ENCODE assay signal across 9 cellular contexts in the genomic region with DNA sequence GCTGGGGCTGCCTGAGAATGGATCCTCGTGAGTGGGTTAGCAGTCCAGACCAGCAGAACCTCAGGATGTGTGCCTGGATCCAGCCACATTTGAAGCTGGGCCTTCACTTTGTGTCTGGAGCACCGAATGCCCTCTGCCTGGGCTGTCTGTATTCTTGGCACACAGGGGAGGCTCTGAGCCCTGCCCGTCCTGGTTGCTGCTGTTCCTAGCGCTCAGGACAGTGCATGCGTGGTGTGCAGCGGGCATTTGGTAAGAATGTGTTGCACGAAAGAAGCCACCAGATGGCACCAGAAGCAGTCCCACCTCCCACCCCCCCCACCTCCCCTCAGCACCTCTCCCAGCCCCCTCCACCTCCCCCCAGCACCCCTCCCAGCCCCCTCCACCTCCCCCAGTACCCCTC. TPM values are rescaled to one million over a fixed set of nuclear protein-coding genes. Genes with fewer than 3 reads are reported as not detected.
DNase-seq lines count a peak whose midpoint lies in the region; ATAC-seq, FAIRE-seq and TF ChIP-seq lines count a peak whose summit lies in the region.
"Had no signal": no experiment of that assay in that cellular context is flagged by ENCODE, and none has a peak within 500 bp of the region (broad histone marks: within the 10 kb centered on the region; RNA-seq: fewer than 3 reads in every experiment).

No MANE protein-coding gene starts in this region.

- H3K4me2 ChIP-seq in GM23338 = no peak overlapping the region
- no peak overlapping the region for H3K4me2 ChIP-seq in neuronal stem cell (ENCODE audit: insufficient read depth, low read length, poor library complexity, severe bottlenecking)
- H3K4me2 ChIP-seq: KMS-11 had no signal

- H4K8ac ChIP-seq in neuronal stem cell (ENCODE audit: low read depth, low read length) = no peak overlapping the region

- H2AFZ ChIP-seq in GM23338 = no peak overlapping the region
- no peak overlapping the region for H2AFZ ChIP-seq in neuronal stem cell (ENCODE audit: low read length)

- H3K4ac ChIP-seq in neuronal stem cell (ENCODE audit: low read length) = no peak overlapping the region

- peaks cover 4% of the 10 kb centered on the region; the same call in 1 of the 2 replicates for H3K4me1 ChIP-seq in GM23338 (ENCODE audit: insufficient read depth)
- peaks cover 15 to 27% (median 23%) of the 10 kb centered on the region in 4 donors for H3K4me1 ChIP-seq in liver (ENCODE audit: control insufficient read depth in 4 of 4, insufficient read depth in 4 of 4, low read length in 3 of 4)
- peaks cover 24 to 29% of the 10 kb centered on the region in 2 donors for H3K4me1 ChIP-seq in neuronal stem cell (ENCODE audit: control insufficient read depth in 2 of 2, insufficient read depth in 1 of 2, low read depth in 1 of 2, low read length in 2 of 2)

- H3F3A ChIP-seq in GM23338 (replicated peaks; ENCODE audit: low read depth) = peaks cover 8% of the 10 kb centered on the region; the same call in 1 of the 2 replicates

- H3K9me3 ChIP-seq in liver (ENCODE audit: control insufficient read depth in 4 of 4, low read length in 3 of 4) (no peaks in the 10 kb centered on the region), neuronal stem cell (replicated peaks in 1 of 2; ENCODE audit: control insufficient read depth in 2 of 2, insufficient read depth in 1 of 2, low read depth in 1 of 2, low read length in 2 of 2) (peaks cover 5 to 7% of the 10 kb centered on the region in 2 donors)

- no peak overlapping the region for H3K14ac ChIP-seq in neuronal stem cell (ENCODE audit: low read length)

- WGBS in liver = 21% methylated on average over 7 of the region's 7 CpGs
- WGBS in neuronal stem cell (ENCODE audit: extremely low coverage in 2 of 2, insufficient read length in 2 of 2, insufficient replicate concordance in 1 of 2), 2 donors = no CpG with 5 or more reads among the region's 7 CpGs

- no peaks in the 10 kb centered on the region for H3K79me2 ChIP-seq in GM23338 (replicated peaks; ENCODE audit: insufficient read depth)

- H3K36me3 ChIP-seq in GM23338 (ENCODE audit: insufficient read depth) (0 out of 2 replicates have a peak, but pooled peaks cover 8% of the 10 kb centered on the region), bronchial epithelial cell (ENCODE audit: control insufficient read depth, insufficient read depth, low read length) (peaks cover 31% of the 10 kb centered on the region), liver (ENCODE audit: control insufficient read depth in 4 of 4, insufficient read depth in 3 of 4, low read depth in 1 of 4, low read length in 3 of 4) (peaks cover 6 to 36% (median 20%) of the 10 kb centered on the region in 4 donors), neuronal stem cell (replicated peaks in 1 of 2; ENCODE audit: control insufficient read depth in 2 of 2, insufficient read depth in 2 of 2, low read length in 2 of 2) (peaks cover 37 to 54% of the 10 kb centered on the region in 2 donors)

- H3K27me3 Mint-ChIP-seq in GM23338 (ENCODE audit: insufficient read depth, low read depth, poor library complexity) = peaks cover 23% of the 10 kb centered on the region

- no peaks in the 10 kb centered on the region; the same call in 1 of the 2 replicates for H4K20me1 ChIP-seq in GM23338 (replicated peaks; ENCODE audit: insufficient read depth)

- H3K4me1 Mint-ChIP-seq in GM23338 = peaks cover 2% of the 10 kb centered on the region; the same call in 1 of the 3 replicates

- TF ChIP-seq CTCF in GM23338 (conservative IDR thresholded peaks at IDR 0.05; ENCODE audit: low read depth in 2 of 2) (peak in 1 of 2 experiments; percentile 45; a peak in 2 of 4 replicates), bronchial epithelial cell (IDR thresholded peaks at IDR 0.05; ENCODE audit: insufficient read depth, low read length, severe bottlenecking) (peak; percentile 50), liver (IDR thresholded peaks at IDR 0.05; ENCODE audit: low read depth, low read length, missing input control) (peak; percentile 36)

- H3K27ac ChIP-seq in GM23338 (ENCODE audit: low read depth) = no peak overlapping the region
- H3K27ac ChIP-seq in liver (ENCODE audit: low read depth in 1 of 2, low read length in 2 of 2) = no peak overlapping the region
- no peak overlapping the region for H3K27ac ChIP-seq in neuronal stem cell (replicated peaks; ENCODE audit: low read length)
- H3K27ac ChIP-seq: KMS-11 had no signal

- peak in 1 of 2 donors; percentile 69 for TF ChIP-seq RAD21 in liver (IDR thresholded peaks at IDR 0.05)

- H3K9me3 Mint-ChIP-seq in GM23338 = peaks cover 18% of the 10 kb centered on the region

- H3K36me3 Mint-ChIP-seq in GM23338 (ENCODE audit: low read depth) = peaks cover 51% of the 10 kb centered on the region

- H2BK120ac ChIP-seq in neuronal stem cell (ENCODE audit: low read depth, low read length) = no peak overlapping the region

- no peak overlapping the region for H3K4me3 ChIP-seq in GM23338
- H3K4me3 ChIP-seq in bronchial epithelial cell (ENCODE audit: low read depth, low read length) = no peak overlapping the region
- H3K4me3 ChIP-seq in liver (ENCODE audit: low read depth in 1 of 3, low read length in 3 of 3) = no peak overlapping the region
- H3K4me3 ChIP-seq in neuronal stem cell (ENCODE audit: low read length in 2 of 2) = no peak overlapping the region

- H2BK12ac ChIP-seq in neuronal stem cell (ENCODE audit: low read length) = no peak overlapping the region

- FAIRE-seq in RCC 7860 (lab: Jason Lieb, UNC) (no peak), bronchial epithelial cell (lab: Jason Lieb, UNC) (peak; percentile 58)

- H3K23ac ChIP-seq in neuronal stem cell (ENCODE audit: low read depth, low read length, poor library complexity) = no peak overlapping the region

- no peaks in the 10 kb centered on the region for H3K9me2 ChIP-seq in GM23338 (ENCODE audit: insufficient read depth)

- H4K91ac ChIP-seq in neuronal stem cell (ENCODE audit: low read depth, low read length, poor library complexity) = no peak overlapping the region

- H3K79me1 ChIP-seq in neuronal stem cell (ENCODE audit: low read depth, low read length) = peaks cover 5% of the 10 kb centered on the region

- DNase-seq in CD1c-positive myeloid dendritic cell (ENCODE audit: extremely low spot score) (peak; percentile 48), GM23338 (ENCODE audit: low spot score) (peak; percentile 60), RCC 7860 (ENCODE audit: low spot score) (peak; percentile 21), bronchial epithelial cell (ENCODE audit: low read depth) (no peak), LoVo (ENCODE audit: low spot score) (no peak), neuronal stem cell (ENCODE audit: low spot score) (no peak)

- H2BK15ac ChIP-seq in neuronal stem cell (ENCODE audit: low read length) = no peak overlapping the region

- H3K27me3 ChIP-seq in GM23338 (ENCODE audit: insufficient read depth) (peaks cover 27% of the 10 kb centered on the region), bronchial epithelial cell (ENCODE audit: control insufficient read depth, insufficient read depth, low read length) (no peaks in the 10 kb centered on the region), liver (ENCODE audit: control insufficient read depth in 4 of 4, insufficient read depth in 4 of 4, low read length in 3 of 4) (no peaks in the 10 kb centered on the region), neuronal stem cell (ENCODE audit: control insufficient read depth in 3 of 3, insufficient read depth in 3 of 3, low read depth in 1 of 3, low read length in 3 of 3) (peaks cover 0 to 6% (median 0%) of the 10 kb centered on the region in 3 experiments)

- H3K18ac ChIP-seq in neuronal stem cell (ENCODE audit: low read length) = no peak overlapping the region

- H3K9ac ChIP-seq in liver (ENCODE audit: low read depth in 1 of 2, low read length in 2 of 2) (no peak overlapping the region), neuronal stem cell (ENCODE audit: low read depth, low read length, poor library complexity) (no peak overlapping the region)
- H3K9ac ChIP-seq: KMS-11 had no signal

- H3K4me3 Mint-ChIP-seq in GM23338 = no peak overlapping the region

- H3K27ac Mint-ChIP-seq in GM23338 = no peak overlapping the region

- ATAC-seq in GM23338 (no peak), HG03469 (IDR thresholded peaks at IDR 0.05; ENCODE audit: unreplicated experiment) (no peak)

- H2AK5ac ChIP-seq in neuronal stem cell (ENCODE audit: low read depth, low read length) = no peak overlapping the region

- H2BK5ac ChIP-seq in neuronal stem cell (ENCODE audit: low read length) = no peak overlapping the region

TF ChIP-seq in liver, 16 proteins besides CTCF, POLR2A, EP300 and RAD21 (continues in another document):
- no peak for TF ChIP-seq YY1 (IDR thresholded peaks at IDR 0.05)

RNA-seq across cellular contexts. Expression of gene MAPK11, which starts 4.1 kb away (rescaled TPM):
- 1.6 and 1.9 TPM in 2 replicates for total RNA-seq in GM23338 (2014; rRNA removed; shearing (Covaris generic))
- polyA plus RNA-seq in GM23338 (2016; fragmentation: Nextera tagmentation; extraction: Ambion mirVana) = 0.34 and 0.78 TPM in 2 replicates
- 3.4 and 9.0 TPM in 2 replicates for total RNA-seq in bronchial epithelial cell
- 1 to 10 TPM in 1 of 2 donors, under 1 TPM in 1; 0.65 to 1.2 TPM for total RNA-seq in liver
- polyA plus RNA-seq in liver = 1 to 10 TPM in 1 of 2 donors, under 1 TPM in 1; 0.83 to 2.0 TPM
- 4.0 TPM for polyA plus RNA-seq in neuronal stem cell (2013, experiment 1 of 2)
- polyA plus RNA-seq in neuronal stem cell (2013, experiment 2 of 2) = 3.6 TPM

RNA-seq across cellular contexts. Expression of gene MAPK12, which starts 12.8 kb away (rescaled TPM):
- 20.4 and 26.1 TPM in 2 replicates for total RNA-seq in GM23338 (2014; rRNA removed; shearing (Covaris generic))
- polyA plus RNA-seq in GM23338 (2016; fragmentation: Nextera tagmentation; extraction: Ambion mirVana) = 10.4 and 15.8 TPM in 2 replicates
- total RNA-seq in bronchial epithelial cell = 12.4 and 14.1 TPM in 2 replicates
- total RNA-seq in liver = 1 to 10 TPM; 2.3 to 2.8 TPM
- polyA plus RNA-seq in liver = 1 to 10 TPM in 1 of 2 donors, under 1 TPM in 1; 0.83 to 1.5 TPM
- polyA plus RNA-seq in neuronal stem cell (2013, experiment 1 of 2) = 28.8 TPM
- 28.1 TPM for polyA plus RNA-seq in neuronal stem cell (2013, experiment 2 of 2)

RNA-seq across cellular contexts. Expression of gene HDAC10, which starts 23.2 kb away (rescaled TPM):
- total RNA-seq in GM23338 (2014; rRNA removed; shearing (Covaris generic)) = 32.4 and 41.9 TPM in 2 replicates
- polyA plus RNA-seq in GM23338 (2016; fragmentation: Nextera tagmentation; extraction: Ambion mirVana) (4.1 and 5.1 TPM in 2 replicates), liver (10 to 100 TPM in 1 of 2 donors, 1 to 10 TPM in 1; 6.2 to 15.9 TPM)
- total RNA-seq in bronchial epithelial cell (9.7 and 13.8 TPM in 2 replicates), liver (10 to 100 TPM; 11.4 to 18.2 TPM)
- 20.1 TPM for polyA plus RNA-seq in neuronal stem cell (2013, experiment 1 of 2)
- polyA plus RNA-seq in neuronal stem cell (2013, experiment 2 of 2) = 18.8 TPM

RNA-seq across cellular contexts. Expression of gene TUBGCP6, which starts 29.5 kb away (rescaled TPM):
- total RNA-seq in GM23338 (2014; rRNA removed; shearing (Covaris generic)) = 32.7 and 47.1 TPM in 2 replicates
- polyA plus RNA-seq in GM23338 (2016; fragmentation: Nextera tagmentation; extraction: Ambion mirVana) (18.6 TPM in 2 replicates), liver (10 to 100 TPM in 1 of 2 donors, 1 to 10 TPM in 1; 9.3 to 11.9 TPM)
- total RNA-seq in bronchial epithelial cell (18.2 TPM in 2 replicates), liver (10 to 100 TPM; 20.9 to 31.7 TPM)
- polyA plus RNA-seq in neuronal stem cell (2013, experiment 1 of 2) = 12.1 TPM
- 12.1 TPM for polyA plus RNA-seq in neuronal stem cell (2013, experiment 2 of 2)

RNA-seq across cellular contexts. Expression of gene PLXNB2, which starts 33.1 kb away (rescaled TPM):
- total RNA-seq in GM23338 (2014; rRNA removed; shearing (Covaris generic)) = 66.3 and 70.4 TPM in 2 replicates
- 29.1 and 33.0 TPM in 2 replicates for polyA plus RNA-seq in GM23338 (2016; fragmentation: Nextera tagmentation; extraction: Ambion mirVana)
- total RNA-seq in bronchial epithelial cell = 138 and 176 TPM in 2 replicates
- 10 to 100 TPM; 28.8 to 95.7 TPM for total RNA-seq in liver
- 10 to 100 TPM; 60.1 to 87.8 TPM for polyA plus RNA-seq in liver
- 71.0 TPM for polyA plus RNA-seq in neuronal stem cell (2013, experiment 1 of 2)
- polyA plus RNA-seq in neuronal stem cell (2013, experiment 2 of 2) = 69.8 TPM

Comparison
In these comparisons a context has a peak if more than half of its experiments do, and no peak if none do; other contexts are left out.
1. DNase-seq: peak in CD1c-positive myeloid dendritic cell (single experiment), GM23338 (single experiment) and RCC 7860 (single experiment); none in bronchial epithelial cell (single experiment), LoVo (single experiment) and neuronal stem cell (single experiment).